In genomic region chr3:197440717-197441303, GRCh38 we compare ENCODE assay signal across 2 cellular contexts.
TF ChIP-seq lines count a peak whose summit lies in the region.

No MANE protein-coding gene starts in this region.

TF ChIP-seq in HepG2, 621 proteins besides CTCF, POLR2A, EP300 and RAD21:
- TF ChIP-seq ATF7 (IDR thresholded peaks at IDR 0.05) (peak; percentile 58; the same call in 1 of the 2 replicates), ATF7 (CRISPR knock-in tag; IDR thresholded peaks at IDR 0.05) (no peak), ZNF75D (CRISPR knock-in tag; IDR thresholded peaks at IDR 0.05; ENCODE audit: borderline replicate concordance) (no peak), CREB1 (IDR thresholded peaks at IDR 0.05) (0 out of 2 replicates have a peak, but pooled peaks have one; percentile 8), CREB1 (CRISPR knock-in tag; IDR thresholded peaks at IDR 0.05) (no peak)

TF ChIP-seq in WTC11, 78 proteins besides CTCF, POLR2A, EP300 and RAD21:
- TF ChIP-seq ZNF416 (CRISPR knock-in tag; IDR thresholded peaks at IDR 0.05) (no peak), CDX4 (CRISPR knock-in tag; IDR thresholded peaks at IDR 0.05; ENCODE audit: borderline replicate concordance) (no peak), ZNF396 (CRISPR knock-in tag; IDR thresholded peaks at IDR 0.05; ENCODE audit: borderline replicate concordance) (no peak), PRRX2 (CRISPR knock-in tag; IDR thresholded peaks at IDR 0.05) (no peak), ZMAT4 (CRISPR knock-in tag; IDR thresholded peaks at IDR 0.05) (no peak), HMGA2 (CRISPR knock-in tag; IDR thresholded peaks at IDR 0.05) (no peak), FOXP1 (CRISPR knock-in tag; IDR thresholded peaks at IDR 0.05; ENCODE audit: borderline replicate concordance) (no peak), ZNF263 (CRISPR knock-in tag; IDR thresholded peaks at IDR 0.05; ENCODE audit: low read depth) (no peak), JAZF1 (CRISPR knock-in tag; IDR thresholded peaks at IDR 0.05) (no peak), IRF2 (CRISPR knock-in tag; IDR thresholded peaks at IDR 0.05; ENCODE audit: borderline replicate concordance, low read depth) (no peak), ZNF121 (CRISPR knock-in tag; IDR thresholded peaks at IDR 0.05) (no peak), SP1 (CRISPR knock-in tag; conservative IDR thresholded peaks at IDR 0.05) (no peak), ELF4 (CRISPR knock-in tag; IDR thresholded peaks at IDR 0.05; ENCODE audit: low read depth) (no peak), ZNF671 (CRISPR knock-in tag; IDR thresholded peaks at IDR 0.05) (no peak), TEAD1 (CRISPR knock-in tag; IDR thresholded peaks at IDR 0.05) (no peak)
- TF ChIP-seq, protein P1, sequence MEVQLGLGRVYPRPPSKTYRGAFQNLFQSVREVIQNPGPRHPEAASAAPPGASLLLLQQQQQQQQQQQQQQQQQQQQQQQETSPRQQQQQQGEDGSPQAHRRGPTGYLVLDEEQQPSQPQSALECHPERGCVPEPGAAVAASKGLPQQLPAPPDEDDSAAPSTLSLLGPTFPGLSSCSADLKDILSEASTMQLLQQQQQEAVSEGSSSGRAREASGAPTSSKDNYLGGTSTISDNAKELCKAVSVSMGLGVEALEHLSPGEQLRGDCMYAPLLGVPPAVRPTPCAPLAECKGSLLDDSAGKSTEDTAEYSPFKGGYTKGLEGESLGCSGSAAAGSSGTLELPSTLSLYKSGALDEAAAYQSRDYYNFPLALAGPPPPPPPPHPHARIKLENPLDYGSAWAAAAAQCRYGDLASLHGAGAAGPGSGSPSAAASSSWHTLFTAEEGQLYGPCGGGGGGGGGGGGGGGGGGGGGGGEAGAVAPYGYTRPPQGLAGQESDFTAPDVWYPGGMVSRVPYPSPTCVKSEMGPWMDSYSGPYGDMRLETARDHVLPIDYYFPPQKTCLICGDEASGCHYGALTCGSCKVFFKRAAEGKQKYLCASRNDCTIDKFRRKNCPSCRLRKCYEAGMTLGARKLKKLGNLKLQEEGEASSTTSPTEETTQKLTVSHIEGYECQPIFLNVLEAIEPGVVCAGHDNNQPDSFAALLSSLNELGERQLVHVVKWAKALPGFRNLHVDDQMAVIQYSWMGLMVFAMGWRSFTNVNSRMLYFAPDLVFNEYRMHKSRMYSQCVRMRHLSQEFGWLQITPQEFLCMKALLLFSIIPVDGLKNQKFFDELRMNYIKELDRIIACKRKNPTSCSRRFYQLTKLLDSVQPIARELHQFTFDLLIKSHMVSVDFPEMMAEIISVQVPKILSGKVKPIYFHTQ (CRISPR knock-in tag; IDR thresholded peaks at IDR 0.05), result no peak
